Comparison of ENCODE assay signal across 14 cellular contexts in genomic region chr16:81646561-81646960, GRCh38.
DNase-seq lines count a peak whose midpoint lies in the region; TF ChIP-seq lines count a peak whose summit lies in the region.
"Had no signal": no experiment of that assay in that cellular context is flagged by ENCODE, and none has a peak within 500 bp of the region (broad histone marks: within the 10 kb centered on the region; RNA-seq: fewer than 3 reads in every experiment).

No MANE protein-coding gene starts in this region.

- H3K27me3 ChIP-seq in GM23248 (replicated peaks; ENCODE audit: insufficient read depth), result no peaks in the 10 kb centered on the region

- TF ChIP-seq CTCF in osteocyte (IDR thresholded peaks at IDR 0.05) (no peak), GM10248 (IDR thresholded peaks at IDR 0.05; ENCODE audit: control extremely low read depth, extremely low read depth, low read depth, missing control alignments) (no peak)

- in situ Hi-C loops in GM23248 (cut with MboI) (no loop called here), SK-MEL-5 (cut with HindIII; ENCODE audit: low pct_unique_long_range_greater_than_20kb, low sequenced_read_pairs) (no loop called here)

- no peaks in the 10 kb centered on the region for H3K36me3 Mint-ChIP-seq in osteocyte (ENCODE audit: unreplicated experiment)
- H3K36me3 Mint-ChIP-seq: natural killer cell treated with Interleukin-12 subunit alpha and Interleukin-12 subunit beta and Interleukin-15 and Interleukin-18, amount 100 ng/mL, for 72 hours; WTC11 had no signal

- no peak overlapping the region for H3K4me3 ChIP-seq in GM23248

- WGBS in GM23248 (ENCODE audit: low coverage in 1 of 2, low lambda C conversion rate in 2 of 2, missing lambda C conversion rate in 2 of 2), 2 experiments, result 84 to 90% methylated on average over 1 of the region's 1 CpG

- peak; percentile 33 for DNase-seq in GM23248
- DNase-seq in SK-MEL-5 (ENCODE audit: low read depth, low spot score), result peak; percentile 32
- no peak for DNase-seq in epithelial cell of prostate (ENCODE audit: low read depth, low spot score)
- DNase-seq in osteocyte (ENCODE audit: extremely low spot score, unreplicated experiment), result no peak
- no peak for DNase-seq in GM19240 (ENCODE audit: insufficient read length, low spot score)
- DNase-seq in hepatic stellate cell (ENCODE audit: low spot score), result no peak
- DNase-seq in GM10248 (ENCODE audit: extremely low spot score), result no peak
- DNase-seq: activated effector memory CD4-positive, alpha-beta T cell treated with anti-CD3 and anti-CD28 coated beads, Interleukin-2, amount 50 U/mL, for 16 hours; NCI-H1694 treated with DMSO at 0.1 percent for 48 hours; NCI-H526; stimulated activated CD4-positive, alpha-beta T cell treated with anti-CD3 and anti-CD28 coated beads, Interleukin-15, amount 100 ng/mL, for 24 hours had no signal

- POLR2A ChIA-PET in GM10248 (lab: Yijun Ruan, JAX), result no interaction called here

- no peaks in the 10 kb centered on the region for H3K36me3 ChIP-seq in GM23248 (ENCODE audit: low read depth)

- H3K9me3 Mint-ChIP-seq in osteocyte (ENCODE audit: unreplicated experiment), result no peaks in the 10 kb centered on the region
- H3K9me3 Mint-ChIP-seq: natural killer cell treated with Interleukin-12 subunit alpha and Interleukin-12 subunit beta and Interleukin-15 and Interleukin-18, amount 100 ng/mL, for 72 hours; WTC11 had no signal

- no peaks in the 10 kb centered on the region for H3K9me2 ChIP-seq in GM23248 (ENCODE audit: insufficient read depth)

- H3K27me3 Mint-ChIP-seq in osteocyte (ENCODE audit: unreplicated experiment), result no peaks in the 10 kb centered on the region
- H3K27me3 Mint-ChIP-seq: B cell; natural killer cell treated with Interleukin-12 subunit alpha and Interleukin-12 subunit beta and Interleukin-15 and Interleukin-18, amount 100 ng/mL, for 72 hours had no signal

- peaks cover 16% of the 10 kb centered on the region for H3K4me1 ChIP-seq in GM23248 (ENCODE audit: insufficient read depth)

- CTCF ChIA-PET in GM10248 (lab: Yijun Ruan, JAX), result no interaction called here

- H4K20me1 ChIP-seq in GM23248 (ENCODE audit: insufficient read depth), result no peaks in the 10 kb centered on the region

- no peak overlapping the region for H3K4me2 ChIP-seq in GM23248 (ENCODE audit: unreplicated experiment)

- no peaks in the 10 kb centered on the region for H3K9me3 ChIP-seq in GM23248 (ENCODE audit: low read depth)

- H3K4me3 Mint-ChIP-seq in osteocyte (ENCODE audit: unreplicated experiment), result no peak overlapping the region
- H3K4me3 Mint-ChIP-seq: B cell; natural killer cell treated with Interleukin-12 subunit alpha and Interleukin-12 subunit beta and Interleukin-15 and Interleukin-18, amount 100 ng/mL, for 72 hours; WTC11 had no signal

- H3K27ac ChIP-seq in GM23248, result no peak overlapping the region
- peak overlapping the region; percentile 45 for H3K27ac ChIP-seq in epithelial cell of prostate

- peak overlapping the region; percentile 88 for H3K27ac Mint-ChIP-seq in osteocyte (ENCODE audit: unreplicated experiment)
- H3K27ac Mint-ChIP-seq: B cell; natural killer cell treated with Interleukin-12 subunit alpha and Interleukin-12 subunit beta and Interleukin-15 and Interleukin-18, amount 100 ng/mL, for 72 hours; WTC11 had no signal

- H3K79me2 ChIP-seq in GM23248 (ENCODE audit: insufficient read depth), result peaks cover 68% of the 10 kb centered on the region

- H3K9ac ChIP-seq in GM23248, result no peak overlapping the region

- H3K4me1 Mint-ChIP-seq in osteocyte (ENCODE audit: unreplicated experiment), result peaks cover 54% of the 10 kb centered on the region

- H3F3A ChIP-seq in GM23248 (ENCODE audit: insufficient read depth), result 0 out of 2 replicates have a peak, but pooled peaks cover 12% of the 10 kb centered on the region

- no peak overlapping the region for H2AFZ ChIP-seq in GM23248

Comparison
In these comparisons a context has a peak if more than half of its experiments do, and no peak if none do; other contexts are left out.
1. DNase-seq: peak in GM23248 (single experiment) and SK-MEL-5 (single experiment); none in epithelial cell of prostate (single experiment), osteocyte (single experiment), GM19240 (single experiment), hepatic stellate cell (single experiment) and GM10248 (single experiment).